36 cellular contexts compared by ENCODE assay signal in genomic region chr11:119889111-119889510, GRCh38.
"Had no signal": no experiment of that assay in that cellular context is flagged by ENCODE, and none has a peak within 500 bp of the region (broad histone marks: within the 10 kb centered on the region; RNA-seq: fewer than 3 reads in every experiment).

No MANE protein-coding gene starts in this region.

- DNase-seq: activated B cell treated with CpG ODN at 0.5 μM for 24 hours; activated CD4-positive, alpha-beta memory T cell treated with anti-CD3 and anti-CD28 coated beads for 36 hours; activated CD4-positive, alpha-beta T cell treated with anti-CD3 and anti-CD28 coated beads for 4 hours; activated CD4-positive, alpha-beta T cell treated with anti-CD3 and anti-CD28 coated beads, Interleukin-2, amount 10 ng/mL, durations not matched to agents 24 days and 14 days; activated CD4-positive, alpha-beta T cell treated with anti-CD3 and anti-CD28 coated beads, Interleukin-2, amount 50 U/mL, for 1 hour; activated CD4-positive, alpha-beta T cell treated with anti-CD3 and anti-CD28 coated beads, Interleukin-2, amount 50 U/mL, for 4 hours; activated CD4-positive, CD25-positive, alpha-beta regulatory T cell treated with anti-CD3 and anti-CD28 coated beads, Interleukin-2, amount 50 U/mL, for 72 hours; activated CD8-positive, alpha-beta memory T cell treated with anti-CD3 and anti-CD28 coated beads, Interleukin-2, amount 50 U/mL, for 4 hours; activated CD8-positive, alpha-beta T cell treated with anti-CD3 and anti-CD28 coated beads for 36 hours; activated effector memory CD4-positive, alpha-beta T cell treated with anti-CD3 and anti-CD28 coated beads, Interleukin-2, amount 50 U/mL, for 16 hours; activated gamma-delta T cell treated with Interleukin-2 at 50 U/mL for 16 hours; activated naive CD4-positive, alpha-beta T cell; activated naive CD4-positive, alpha-beta T cell treated with anti-CD3 and anti-CD28 coated beads for 36 hours; activated naive CD4-positive, alpha-beta T cell treated with anti-CD3 and anti-CD28 coated beads, Interleukin-2, amount 50 U/mL, for 16 hours; activated naive CD8-positive, alpha-beta T cell treated with anti-CD3 and anti-CD28 coated beads for 36 hours; activated T-cell treated with anti-CD3 and anti-CD28 coated beads for 4 hours; activated T-cell treated with anti-CD3 and anti-CD28 coated beads, Interleukin-2, amount 50 U/mL, for 1 hour; activated T-cell treated with anti-CD3 and anti-CD28 coated beads, Interleukin-2, amount 50 U/mL, for 4 hours; activated T-cell treated with anti-CD3 and anti-CD28 coated beads, Interleukin-2, amount 50 U/mL, for 72 hours; adrenal gland; amniotic stem cell; caudate nucleus; SW 1271; T-helper 1 cell; T-helper 2 cell; T-helper 9 cell had no signal

- H3K27ac ChIP-seq: adrenal gland, ascending aorta, cardiac muscle cell, VCaP had no signal

- H3K9me3 ChIP-seq: adrenal gland, ascending aorta had no signal

- H3K4me1 Mint-ChIP-seq: activated B cell treated with CpG ODN at 0.5 μM for 24 hours; activated CD4-positive, alpha-beta T cell treated with anti-CD3 and anti-CD28 coated beads, Interleukin-2, amount 10 ng/mL, durations not matched to agents 24 days and 14 days; activated naive CD8-positive, alpha-beta T cell treated with anti-CD3 and anti-CD28 coated beads for 36 hours; activated T-helper 17 cell treated with anti-CD3 and anti-CD28 coated beads, Interleukin-2, amount 50 U/mL, for 72 hours; central memory CD8-positive, alpha-beta T cell had no signal

- H3K27me3 Mint-ChIP-seq: activated CD4-positive, alpha-beta T cell treated with anti-CD3 and anti-CD28 coated beads, Interleukin-2, amount 10 ng/mL, durations not matched to agents 24 days and 14 days had no signal

- H3K36me3 ChIP-seq: adrenal gland, ascending aorta, cardiac muscle cell had no signal

- H3K27me3 ChIP-seq: adrenal gland, ascending aorta, cardiac muscle cell had no signal

- ATAC-seq: activated CD8-positive, alpha-beta T cell treated with anti-CD3 and anti-CD28 coated beads for 36 hours; activated naive CD4-positive, alpha-beta T cell treated with anti-CD3 and anti-CD28 coated beads, Interleukin-2, amount 50 U/mL, for 72 hours; activated T-cell treated with anti-CD3 and anti-CD28 coated beads, Interleukin-2, amount 50 U/mL, for 4 hours; activated T-cell treated with anti-CD3 and anti-CD28 coated beads, Interleukin-2, amount 50 U/mL, for 72 hours; activated T-helper 17 cell treated with anti-CD3 and anti-CD28 coated beads, Interleukin-2, amount 50 U/mL, for 72 hours had no signal

- H3K9me3 Mint-ChIP-seq: activated B cell treated with CpG ODN at 0.5 μM for 24 hours; activated CD4-positive, alpha-beta memory T cell treated with anti-CD3 and anti-CD28 coated beads for 36 hours; activated CD4-positive, alpha-beta T cell treated with anti-CD3 and anti-CD28 coated beads, Interleukin-2, amount 10 ng/mL, durations not matched to agents 24 days and 14 days; activated CD8-positive, alpha-beta T cell treated with anti-CD3 and anti-CD28 coated beads for 36 hours; activated naive CD4-positive, alpha-beta T cell treated with anti-CD3 and anti-CD28 coated beads for 36 hours; activated naive CD4-positive, alpha-beta T cell treated with anti-CD3 and anti-CD28 coated beads, Interleukin-2, amount 50 U/mL, for 72 hours; activated naive CD8-positive, alpha-beta T cell treated with anti-CD3 and anti-CD28 coated beads for 36 hours; activated T-cell treated with anti-CD3 and anti-CD28 coated beads, Interleukin-2, amount 50 U/mL, for 4 hours; activated T-cell treated with anti-CD3 and anti-CD28 coated beads, Interleukin-2, amount 50 U/mL, for 72 hours; activated T-helper 1 cell treated with anti-CD3 and anti-CD28 coated beads, Interleukin-12 subunit alpha, Interleukin-12 subunit beta, Interleukin-2, Interleukin-4 antibody, amounts not matched to agents 30 ng/mL and 10 ng/mL and 1 ng/mL, durations not matched to agents 14 hours and 24 hours and 36 hours; activated T-helper 17 cell treated with anti-CD3 and anti-CD28 coated beads, Interleukin-2, amount 50 U/mL, for 72 hours; brain; central memory CD8-positive, alpha-beta T cell; T-helper 1 cell treated with Interleukin-12 subunit alpha and Interleukin-12 subunit beta and Interleukin-4 antibody, amounts not matched to agents 30 μg/mL and 1 μg/mL, for 36 hours; T-helper 2 cell treated with Interferon-gamma antibody and Interleukin-4, amounts not matched to agents 5 μg/mL and 100 μg/mL, for 36 hours had no signal

- H3K27ac Mint-ChIP-seq: activated B cell treated with CpG ODN at 0.5 μM for 24 hours; activated CD4-positive, alpha-beta memory T cell treated with anti-CD3 and anti-CD28 coated beads for 36 hours; activated CD4-positive, alpha-beta T cell treated with anti-CD3 and anti-CD28 coated beads, Interleukin-2, amount 10 ng/mL, durations not matched to agents 24 days and 14 days; activated CD8-positive, alpha-beta T cell treated with anti-CD3 and anti-CD28 coated beads for 36 hours; activated naive CD4-positive, alpha-beta T cell treated with anti-CD3 and anti-CD28 coated beads for 36 hours; activated naive CD4-positive, alpha-beta T cell treated with anti-CD3 and anti-CD28 coated beads, Interleukin-2, amount 50 U/mL, for 72 hours; activated naive CD8-positive, alpha-beta T cell treated with anti-CD3 and anti-CD28 coated beads for 36 hours; activated T-cell treated with anti-CD3 and anti-CD28 coated beads, Interleukin-2, amount 50 U/mL, for 72 hours; activated T-helper 1 cell treated with anti-CD3 and anti-CD28 coated beads, Interleukin-12 subunit alpha, Interleukin-12 subunit beta, Interleukin-2, Interleukin-4 antibody, amounts not matched to agents 30 ng/mL and 10 ng/mL and 1 ng/mL, durations not matched to agents 14 hours and 24 hours and 36 hours; activated T-helper 17 cell treated with anti-CD3 and anti-CD28 coated beads, Interleukin-2, amount 50 U/mL, for 72 hours; T-helper 1 cell treated with Interleukin-12 subunit alpha and Interleukin-12 subunit beta and Interleukin-4 antibody, amounts not matched to agents 30 μg/mL and 1 μg/mL, for 36 hours; T-helper 2 cell treated with Interferon-gamma antibody and Interleukin-4, amounts not matched to agents 5 μg/mL and 100 μg/mL, for 36 hours had no signal

- H3K36me3 Mint-ChIP-seq: activated CD4-positive, alpha-beta memory T cell treated with anti-CD3 and anti-CD28 coated beads for 36 hours; activated naive CD4-positive, alpha-beta T cell treated with anti-CD3 and anti-CD28 coated beads, Interleukin-2, amount 50 U/mL, for 72 hours; activated naive CD8-positive, alpha-beta T cell treated with anti-CD3 and anti-CD28 coated beads for 36 hours; brain had no signal

- H3K4me3 Mint-ChIP-seq: activated B cell treated with CpG ODN at 0.5 μM for 24 hours; activated CD4-positive, alpha-beta memory T cell treated with anti-CD3 and anti-CD28 coated beads for 36 hours; activated CD4-positive, alpha-beta T cell treated with anti-CD3 and anti-CD28 coated beads, Interleukin-2, amount 10 ng/mL, durations not matched to agents 24 days and 14 days; activated CD8-positive, alpha-beta T cell treated with anti-CD3 and anti-CD28 coated beads for 36 hours; activated naive CD4-positive, alpha-beta T cell treated with anti-CD3 and anti-CD28 coated beads for 36 hours; activated naive CD8-positive, alpha-beta T cell treated with anti-CD3 and anti-CD28 coated beads for 36 hours; activated T-cell treated with anti-CD3 and anti-CD28 coated beads, Interleukin-2, amount 50 U/mL, for 4 hours; activated T-cell treated with anti-CD3 and anti-CD28 coated beads, Interleukin-2, amount 50 U/mL, for 72 hours; activated T-helper 1 cell treated with anti-CD3 and anti-CD28 coated beads, Interleukin-12 subunit alpha, Interleukin-12 subunit beta, Interleukin-2, Interleukin-4 antibody, amounts not matched to agents 30 ng/mL and 10 ng/mL and 1 ng/mL, durations not matched to agents 14 hours and 24 hours and 36 hours; activated T-helper 17 cell treated with anti-CD3 and anti-CD28 coated beads, Interleukin-2, amount 50 U/mL, for 72 hours; brain; central memory CD8-positive, alpha-beta T cell; T-helper 1 cell treated with Interleukin-12 subunit alpha and Interleukin-12 subunit beta and Interleukin-4 antibody, amounts not matched to agents 30 μg/mL and 1 μg/mL, for 36 hours; T-helper 2 cell treated with Interferon-gamma antibody and Interleukin-4, amounts not matched to agents 5 μg/mL and 100 μg/mL, for 36 hours had no signal

- H3K4me3 ChIP-seq: adrenal gland, ascending aorta, cardiac muscle cell had no signal

- H3K4me1 ChIP-seq: adrenal gland, ascending aorta had no signal
